Comparison of ENCODE assay signal across 25 cellular contexts in the genomic region with DNA sequence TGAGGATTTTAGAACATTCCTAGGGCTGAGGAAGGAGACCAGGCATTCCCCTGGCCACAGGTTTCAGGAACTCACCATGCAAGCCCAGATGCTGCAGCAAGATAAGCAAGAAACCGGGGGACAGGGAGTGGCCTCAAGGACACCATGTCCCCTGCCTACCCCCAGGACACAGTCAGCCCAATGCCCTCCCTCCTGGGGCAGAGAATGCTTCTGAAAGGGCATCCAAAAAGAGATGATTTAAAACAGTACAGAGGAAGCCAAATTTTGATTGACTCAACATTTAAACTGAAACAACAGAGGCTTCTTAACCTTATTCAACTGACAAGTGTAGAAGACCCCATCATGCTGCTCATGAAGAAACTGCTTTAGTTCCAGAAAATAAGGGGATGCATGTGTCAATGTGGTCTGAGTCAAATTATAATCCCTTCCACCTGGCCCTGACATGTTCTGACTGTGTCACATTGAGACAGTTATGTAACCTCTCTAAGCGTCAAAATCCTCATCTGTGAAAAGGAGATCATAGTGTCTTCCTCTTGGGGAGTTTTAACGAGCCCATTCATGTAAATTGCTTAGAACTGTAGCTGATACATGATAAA.
A peak's percentile ranks its signal among the peaks of the same experiment; 100 is the strongest.
DNase-seq lines count a peak whose midpoint lies in the region; ATAC-seq, FAIRE-seq and TF ChIP-seq lines count a peak whose summit lies in the region.
"Had no signal": no experiment of that assay in that cellular context is flagged by ENCODE, and none has a peak within 500 bp of the region (broad histone marks: within the 10 kb centered on the region; RNA-seq: fewer than 3 reads in every experiment).

No MANE protein-coding gene starts in this region.

- no peaks in the 10 kb centered on the region for H3K36me3 Mint-ChIP-seq in activated CD4-positive, alpha-beta T cell treated with anti-CD3 and anti-CD28 coated beads for 36 hours (ENCODE audit: low read depth)
- no peaks in the 10 kb centered on the region for H3K36me3 Mint-ChIP-seq in activated T-helper 17 cell treated with anti-CD3 and anti-CD28 coated beads, Interleukin-2, amount 50 U/mL, for 72 hours (ENCODE audit: low read depth)
- peaks cover 2% of the 10 kb centered on the region in 2 donors for H3K36me3 Mint-ChIP-seq in CD14-positive monocyte

- no peak overlapping the region for H3K4me3 Mint-ChIP-seq in activated CD4-positive, alpha-beta T cell treated with anti-CD3 and anti-CD28 coated beads for 36 hours
- no peak overlapping the region for H3K4me3 Mint-ChIP-seq in activated T-helper 17 cell treated with anti-CD3 and anti-CD28 coated beads, Interleukin-2, amount 50 U/mL, for 72 hours
- H3K4me3 Mint-ChIP-seq in CD14-positive monocyte, result no peak overlapping the region
- H3K4me3 Mint-ChIP-seq: central memory CD8-positive, alpha-beta T cell had no signal

- H2BK120ac ChIP-seq in neuronal stem cell (ENCODE audit: low read depth, low read length), result no peak overlapping the region

- CTCF ChIA-PET in activated CD4-positive, alpha-beta T cell treated with anti-CD3 and anti-CD28 coated beads for 36 hours (lab: Charles Lee), result interaction anchor here (1.6 kb wide), 1 partner anchor 12 kb away, joined by 6 read pairs; no protein-coding TSS in a partner anchor

- H3K9me3 ChIP-seq in neuronal stem cell (replicated peaks in 1 of 2; ENCODE audit: control insufficient read depth in 2 of 2, insufficient read depth in 1 of 2, low read depth in 1 of 2, low read length in 2 of 2), result no peaks in the 10 kb centered on the region
- H3K9me3 ChIP-seq: BLaER1, esophagus muscularis mucosa, upper lobe of left lung had no signal

- no peak overlapping the region for H3K14ac ChIP-seq in neuronal stem cell (ENCODE audit: low read length)

- no peaks in the 10 kb centered on the region for H3K36me3 ChIP-seq in neuronal stem cell (replicated peaks in 1 of 2; ENCODE audit: control insufficient read depth in 2 of 2, insufficient read depth in 2 of 2, low read length in 2 of 2)
- H3K36me3 ChIP-seq: BLaER1 had no signal

- TF ChIP-seq CTCF in CD14-positive monocyte (IDR thresholded peaks at IDR 0.05), result no peak

- FAIRE-seq in GM19239 (lab: Jason Lieb, UNC), result peak; percentile 68
- FAIRE-seq in RCC 7860 (lab: Jason Lieb, UNC), result no peak
- FAIRE-seq: A204.1, D721Med had no signal

- WGBS in neuronal stem cell (ENCODE audit: extremely low coverage in 2 of 2, insufficient read length in 2 of 2, insufficient replicate concordance in 1 of 2), 2 donors, result no CpG with 5 or more reads among the region's 3 CpGs

- peak; percentile 23 for ATAC-seq in activated CD4-positive, alpha-beta T cell treated with anti-CD3 and anti-CD28 coated beads for 36 hours
- ATAC-seq in activated T-helper 17 cell treated with anti-CD3 and anti-CD28 coated beads, Interleukin-2, amount 50 U/mL, for 72 hours (replicated peaks), result peak; percentile 11
- ATAC-seq: left lobe of liver, Panc1, SK-N-SH treated with all-trans-retinoic acid at 6 μM for 48 hours had no signal

- no peak overlapping the region for H3K18ac ChIP-seq in neuronal stem cell (ENCODE audit: low read length)

- H3K79me1 ChIP-seq in neuronal stem cell (ENCODE audit: low read depth, low read length), result no peaks in the 10 kb centered on the region

- H3K4ac ChIP-seq in neuronal stem cell (ENCODE audit: low read length), result no peak overlapping the region

- no peaks in the 10 kb centered on the region for H3K27me3 ChIP-seq in neuronal stem cell (ENCODE audit: control insufficient read depth in 3 of 3, insufficient read depth in 3 of 3, low read depth in 1 of 3, low read length in 3 of 3)
- H3K27me3 ChIP-seq: BLaER1, esophagus muscularis mucosa, upper lobe of left lung had no signal

- H4K91ac ChIP-seq in neuronal stem cell (ENCODE audit: low read depth, low read length, poor library complexity), result no peak overlapping the region

- H3K23ac ChIP-seq in neuronal stem cell (ENCODE audit: low read depth, low read length, poor library complexity), result no peak overlapping the region

- POLR2A ChIA-PET in activated CD4-positive, alpha-beta T cell treated with anti-CD3 and anti-CD28 coated beads for 36 hours (lab: Charles Lee), result no interaction called here

- H3K9ac ChIP-seq in neuronal stem cell (ENCODE audit: low read depth, low read length, poor library complexity), result no peak overlapping the region
- H3K9ac ChIP-seq: BLaER1 had no signal

- H2AK5ac ChIP-seq in neuronal stem cell (ENCODE audit: low read depth, low read length), result peak overlapping the region; percentile 16

- H3K4me1 Mint-ChIP-seq in activated CD4-positive, alpha-beta T cell treated with anti-CD3 and anti-CD28 coated beads for 36 hours, result peaks cover 13% of the 10 kb centered on the region
- H3K4me1 Mint-ChIP-seq in activated T-helper 17 cell treated with anti-CD3 and anti-CD28 coated beads, Interleukin-2, amount 50 U/mL, for 72 hours, result peaks cover 10% of the 10 kb centered on the region
- H3K4me1 Mint-ChIP-seq in CD14-positive monocyte, result peaks cover 22% of the 10 kb centered on the region

- no peak overlapping the region for H2BK15ac ChIP-seq in neuronal stem cell (ENCODE audit: low read length)

- no peak overlapping the region for H3K4me2 ChIP-seq in neuronal stem cell (ENCODE audit: insufficient read depth, low read length, poor library complexity, severe bottlenecking)
- H3K4me2 ChIP-seq: BLaER1 had no signal

- peaks cover 1 to 4% of the 10 kb centered on the region in 2 donors for H3K4me1 ChIP-seq in neuronal stem cell (ENCODE audit: control insufficient read depth in 2 of 2, insufficient read depth in 1 of 2, low read depth in 1 of 2, low read length in 2 of 2)

- H3K4me3 ChIP-seq in neuronal stem cell (ENCODE audit: low read length in 2 of 2), result no peak overlapping the region
- H3K4me3 ChIP-seq: BLaER1, esophagus muscularis mucosa, upper lobe of left lung had no signal

- intact Hi-C loops in activated CD4-positive, alpha-beta T cell treated with anti-CD3 and anti-CD28 coated beads for 36 hours (cut with DNase I, micrococcal nuclease), result no loop called here
- intact Hi-C loops in CD14-positive monocyte (cut with micrococcal nuclease), result no loop called here

- no peak overlapping the region for H3K27ac ChIP-seq in neuronal stem cell (replicated peaks; ENCODE audit: low read length)
- H3K27ac ChIP-seq: BLaER1, esophagus muscularis mucosa had no signal

- DNase-seq in activated CD4-positive, alpha-beta T cell treated with anti-CD3 and anti-CD28 coated beads for 36 hours, result no peak
- no peak for DNase-seq in activated CD4-positive, alpha-beta T cell treated with anti-CD3 and anti-CD28 coated beads for 48 hours
- no peak for DNase-seq in GM19239 (ENCODE audit: insufficient read length, low spot score)
- DNase-seq in neuronal stem cell (ENCODE audit: low spot score), result no peak
- DNase-seq in RCC 7860 (ENCODE audit: low spot score), result no peak
- no peak for DNase-seq in CD14-positive monocyte (ENCODE audit: low spot score)
- DNase-seq in superior temporal gyrus (ENCODE audit: extremely low spot score), result no peak
- DNase-seq: activated CD4-positive, CD25-positive, alpha-beta regulatory T cell treated with anti-CD3 and anti-CD28 coated beads, Interleukin-2, amount 50 U/mL, for 72 hours; activated gamma-delta T cell; H7; NCI-H1694; NCI-H774; occipital lobe; stimulated activated naive CD4-positive, alpha-beta T cell; T1000; upper lobe of left lung had no signal

- H3K27ac Mint-ChIP-seq in activated CD4-positive, alpha-beta T cell treated with anti-CD3 and anti-CD28 coated beads for 36 hours, result no peak overlapping the region
- no peak overlapping the region for H3K27ac Mint-ChIP-seq in activated T-helper 17 cell treated with anti-CD3 and anti-CD28 coated beads, Interleukin-2, amount 50 U/mL, for 72 hours
- peak overlapping the region in 1 of 7 donors; percentile 11 for H3K27ac Mint-ChIP-seq in CD14-positive monocyte

- H2AFZ ChIP-seq in neuronal stem cell (ENCODE audit: low read length), result no peak overlapping the region

- no peak overlapping the region for H2BK12ac ChIP-seq in neuronal stem cell (ENCODE audit: low read length)

- H3K27me3 Mint-ChIP-seq in activated CD4-positive, alpha-beta T cell treated with anti-CD3 and anti-CD28 coated beads for 36 hours, result no peaks in the 10 kb centered on the region
- no peaks in the 10 kb centered on the region for H3K27me3 Mint-ChIP-seq in activated T-helper 17 cell treated with anti-CD3 and anti-CD28 coated beads, Interleukin-2, amount 50 U/mL, for 72 hours
- peaks cover 0 to 1% (median 1%) of the 10 kb centered on the region in 3 donors for H3K27me3 Mint-ChIP-seq in CD14-positive monocyte (ENCODE audit: low read depth in 3 of 3)

- H4K8ac ChIP-seq in neuronal stem cell (ENCODE audit: low read depth, low read length), result no peak overlapping the region

- no peaks in the 10 kb centered on the region for H3K9me3 Mint-ChIP-seq in activated CD4-positive, alpha-beta T cell treated with anti-CD3 and anti-CD28 coated beads for 36 hours (ENCODE audit: low read depth)
- H3K9me3 Mint-ChIP-seq in activated T-helper 17 cell treated with anti-CD3 and anti-CD28 coated beads, Interleukin-2, amount 50 U/mL, for 72 hours, result no peaks in the 10 kb centered on the region
- H3K9me3 Mint-ChIP-seq in CD14-positive monocyte, result no peaks in the 10 kb centered on the region
- H3K9me3 Mint-ChIP-seq: central memory CD8-positive, alpha-beta T cell had no signal

- no peak overlapping the region for H2BK5ac ChIP-seq in neuronal stem cell (ENCODE audit: low read length)
